Comparison of ENCODE assay signal across 8 cellular contexts in the genomic region with DNA sequence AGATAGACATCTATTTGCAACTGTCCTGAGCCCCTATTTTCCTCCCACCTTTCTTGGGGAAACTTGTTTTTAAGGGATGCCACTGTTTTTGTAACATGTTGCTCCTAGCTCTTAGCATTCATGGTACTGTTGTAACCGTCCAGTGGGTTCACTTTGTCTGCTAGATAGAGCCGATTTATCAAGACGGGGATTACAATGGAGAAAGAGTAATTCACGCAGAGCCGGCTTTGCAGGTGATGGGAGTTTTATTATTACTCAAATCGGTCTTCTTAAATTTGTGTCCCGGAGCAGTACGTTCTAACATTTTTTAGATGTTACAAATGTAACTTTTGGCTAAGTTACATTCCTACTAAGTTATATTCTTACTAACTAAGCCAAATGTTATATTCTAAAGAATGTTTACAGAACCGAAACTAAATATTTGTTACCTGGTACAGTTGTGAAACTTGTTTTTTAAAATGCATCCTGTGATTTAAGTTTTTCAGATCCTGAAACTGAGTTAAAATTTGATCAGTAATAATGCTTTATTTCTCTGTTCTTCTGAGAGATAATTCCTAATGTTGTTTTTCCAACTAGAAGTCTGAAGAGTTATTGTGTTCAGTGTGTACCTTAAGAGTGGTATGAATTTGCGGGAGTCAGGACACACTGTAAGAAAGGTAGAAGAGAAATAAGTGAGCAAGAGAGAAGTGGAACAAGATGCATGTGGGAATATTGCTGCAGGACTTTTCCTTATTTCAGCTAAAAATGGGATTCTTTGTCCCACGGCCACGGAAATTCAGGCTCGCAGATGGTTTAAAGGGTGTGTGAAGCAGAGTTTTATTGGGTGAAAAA. TPM values are rescaled to one million over a fixed set of nuclear protein-coding genes. Genes with fewer than 3 reads are reported as not detected.
DNase-seq lines count a peak whose midpoint lies in the region; ATAC-seq, FAIRE-seq and TF ChIP-seq lines count a peak whose summit lies in the region.

No MANE protein-coding gene starts in this region.

- peak; percentile 33 for DNase-seq in NCI-H748 (lab: John Stamatoyannopoulos, UW; ENCODE audit: unreplicated experiment)
- no peak for DNase-seq in NCI-H748 treated with DMSO at 0.1 percent for 48 hours (lab: John Stamatoyannopoulos, UW)
- peak in 4 of 34 experiments; percentile 21 to 43 (median 30) for DNase-seq in T-cell
- peak; percentile 7 for DNase-seq in fibroblast of villous mesenchyme (ENCODE audit: low read depth)
- no peak for DNase-seq in HuH-7 (ENCODE audit: low spot score)
- no peak for DNase-seq in frontal cortex (ENCODE audit: low spot score in 2 of 2)

- H3K27me3 ChIP-seq in rectal smooth muscle tissue (ENCODE audit: control insufficient read depth, insufficient read depth, low read length): no peaks in the 10 kb centered on the region

- ATAC-seq in T-cell (replicated peaks in 1 of 4): no peak
- no peak for ATAC-seq in HG02970 (IDR thresholded peaks at IDR 0.05; ENCODE audit: low FRiP score, unreplicated experiment)

- no peaks in the 10 kb centered on the region for H3K36me3 ChIP-seq in rectal smooth muscle tissue (ENCODE audit: control insufficient read depth, insufficient read depth, low read length)

- H3K27ac Mint-ChIP-seq in T-cell: peak overlapping the region; percentile 98

- peaks cover 0 to 13% (median 11%) of the 10 kb centered on the region in 3 donors for H3K9me3 Mint-ChIP-seq in T-cell

- peak overlapping the region; percentile 86 for H3K9ac ChIP-seq in rectal smooth muscle tissue (ENCODE audit: low read length)

- no peak for FAIRE-seq in frontal cortex (lab: Jason Lieb, UNC)

- POLR2A ChIA-PET in T-cell (lab: Charles Lee): interaction anchor here (0.6 to 2.2 kb wide), 11 partner anchors 16 to 112 kb away, joined by 3 to 26 read pairs (median 5); partner anchors contain the start of genes CLEC2D (in 2 of the 2) and CD69 (in 1 of the 2)

- TF ChIP-seq CTCF in fibroblast of villous mesenchyme (IDR thresholded peaks at IDR 0.05; ENCODE audit: insufficient read depth, low read depth, low read length): no peak

- H3K4me3 ChIP-seq in fibroblast of villous mesenchyme (ENCODE audit: low read depth, low read length): peak overlapping the region; percentile 79
- peak overlapping the region; percentile 86 for H3K4me3 ChIP-seq in rectal smooth muscle tissue (ENCODE audit: low read length)

- peaks cover 52 to 64% (median 58%) of the 10 kb centered on the region in 3 donors for H3K4me1 Mint-ChIP-seq in T-cell

- peak overlapping the region; percentile 79 for H3K27ac ChIP-seq in rectal smooth muscle tissue (ENCODE audit: low read depth, low read length)

- H3K4me1 ChIP-seq in rectal smooth muscle tissue (ENCODE audit: control insufficient read depth, insufficient read depth, low read length): no peaks in the 10 kb centered on the region

- peak overlapping the region; percentile 90 to 95 (median 92) for H3K4me3 Mint-ChIP-seq in T-cell

- H3K27me3 Mint-ChIP-seq in T-cell: no peaks in the 10 kb centered on the region

- peaks cover 39% of the 10 kb centered on the region for H3K36me3 Mint-ChIP-seq in T-cell

- CTCF ChIA-PET in T-cell (lab: Charles Lee): interaction anchor here in 1 of 2 donors (0.6 to 2.7 kb wide), 12 partner anchors 14 to 694 kb away, joined by 3 to 26 read pairs (median 6); partner anchors contain the start of genes CD69 and CLEC2D

RNA-seq across cellular contexts. Expression of gene CLEC2D, which starts 20.6 kb away (rescaled TPM):
- total RNA-seq in T-cell (100 to 1,000 TPM; 217 to 338 (median 311) TPM), fibroblast of villous mesenchyme (3.9 and 4.5 TPM in 2 replicates), frontal cortex (15.5 TPM)

RNA-seq across cellular contexts. Expression of gene KLRB1, which starts 41.2 kb away (rescaled TPM):
- total RNA-seq in T-cell (10 to 100 TPM in 4 of 5 donors, 1 to 10 TPM in 1; 9.0 to 55.5 (median 31.6) TPM), fibroblast of villous mesenchyme (not detected in 2 replicates), frontal cortex (not detected)

Comparison
In these comparisons a context has a peak if more than half of its experiments do, and no peak if none do; other contexts are left out.
1. DNase-seq: peak in NCI-H748 (single experiment) and fibroblast of villous mesenchyme (single experiment); none in NCI-H748 treated with DMSO at 0.1 percent for 48 hours (single experiment), HuH-7 (single experiment) and frontal cortex (0 of 2).
2. RNA of gene CLEC2D, which starts 20.6 kb away (total RNA-seq): 217 to 338 TPM in T-cell; 15.5 TPM in frontal cortex (single experiment) and 3.9 to 4.5 TPM in fibroblast of villous mesenchyme; every median in the first group is over 10 times any median in the second.